Comparison of ENCODE assay signal across 11 cellular contexts in the genomic region with DNA sequence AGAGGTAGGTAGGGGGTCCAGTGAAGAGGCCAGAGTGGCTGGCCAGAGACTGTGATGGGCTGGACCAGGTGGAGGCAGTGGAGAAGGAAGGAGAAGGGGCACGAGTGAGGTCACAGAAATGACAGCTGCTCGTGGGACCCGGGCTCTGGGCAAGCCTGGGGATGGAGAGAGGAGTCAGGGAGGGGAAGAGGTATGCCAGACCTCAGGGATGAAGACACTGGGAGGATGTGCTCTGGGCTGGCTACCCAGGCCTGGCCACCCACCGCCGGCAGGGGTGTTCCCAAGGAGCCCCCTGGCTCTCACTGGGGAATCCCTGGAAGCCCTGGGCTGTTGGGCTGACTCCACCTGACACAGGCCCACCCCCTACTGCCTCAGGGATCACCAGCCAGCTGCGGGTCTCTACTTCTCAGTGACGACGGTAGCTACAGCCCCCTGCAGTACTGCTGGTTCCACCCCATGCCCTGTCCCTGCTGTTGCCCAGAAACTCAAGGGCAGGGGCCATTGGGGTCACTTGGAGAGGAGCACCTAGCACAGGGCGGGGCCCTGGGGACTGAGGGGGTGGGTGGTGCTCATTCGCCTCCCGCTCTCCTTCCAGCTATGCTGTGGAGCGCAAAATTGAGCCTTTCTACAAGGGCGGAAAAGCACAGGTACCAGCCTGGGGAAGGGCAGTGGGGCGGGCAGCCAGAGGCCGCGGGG. TPM values are rescaled to one million over a fixed set of nuclear protein-coding genes. Genes with fewer than 3 reads are reported as not detected.
DNase-seq lines count a peak whose midpoint lies in the region; TF ChIP-seq lines count a peak whose summit lies in the region.
"Had no signal": no experiment of that assay in that cellular context is flagged by ENCODE, and none has a peak within 500 bp of the region (broad histone marks: within the 10 kb centered on the region; RNA-seq: fewer than 3 reads in every experiment).

No MANE protein-coding gene starts in this region.

- H3K36me3 Mint-ChIP-seq in activated T-cell treated with anti-CD3 and anti-CD28 coated beads, Interleukin-2, amount 50 U/mL, for 24 hours (ENCODE audit: low read depth): peaks cover 71% of the 10 kb centered on the region
- peaks cover 12% of the 10 kb centered on the region for H3K36me3 Mint-ChIP-seq in brain
- H3K36me3 Mint-ChIP-seq in progenitor cell of endocrine pancreas (ENCODE audit: insufficient read depth): peaks cover 7% of the 10 kb centered on the region

- H3K36me3 ChIP-seq in MG63: peaks cover 40% of the 10 kb centered on the region

- peak overlapping the region; percentile 83 for H3K4me3 ChIP-seq in MG63

- TF ChIP-seq CTCF in brain (conservative IDR thresholded peaks at IDR 0.05): no peak
- TF ChIP-seq CTCF in progenitor cell of endocrine pancreas (IDR thresholded peaks at IDR 0.05; ENCODE audit: unreplicated experiment): no peak

- peaks cover 25% of the 10 kb centered on the region for H3K4me1 Mint-ChIP-seq in activated T-cell treated with anti-CD3 and anti-CD28 coated beads, Interleukin-2, amount 50 U/mL, for 24 hours (ENCODE audit: low read depth)
- H3K4me1 Mint-ChIP-seq in brain (peaks cover 26% of the 10 kb centered on the region), progenitor cell of endocrine pancreas (ENCODE audit: low read depth) (peaks cover 14% of the 10 kb centered on the region)

- no peaks in the 10 kb centered on the region for H3K27me3 ChIP-seq in MG63
- H3K27me3 ChIP-seq: pancreas had no signal

- H3K4me3 Mint-ChIP-seq in activated T-cell treated with anti-CD3 and anti-CD28 coated beads, Interleukin-2, amount 50 U/mL, for 24 hours: peak overlapping the region; percentile 95
- peak overlapping the region in 4 of 5 experiments; percentile 37 to 98 (median 96) for H3K4me3 Mint-ChIP-seq in brain
- H3K4me3 Mint-ChIP-seq in progenitor cell of endocrine pancreas (ENCODE audit: low read depth): peak overlapping the region; percentile 93

- H3K27ac Mint-ChIP-seq in activated T-cell treated with anti-CD3 and anti-CD28 coated beads, Interleukin-2, amount 50 U/mL, for 24 hours: no peak overlapping the region
- H3K27ac Mint-ChIP-seq in brain: no peak overlapping the region
- no peak overlapping the region for H3K27ac Mint-ChIP-seq in progenitor cell of endocrine pancreas

- H3K9me3 Mint-ChIP-seq in activated T-cell treated with anti-CD3 and anti-CD28 coated beads, Interleukin-2, amount 50 U/mL, for 24 hours: no peaks in the 10 kb centered on the region
- no peaks in the 10 kb centered on the region for H3K9me3 Mint-ChIP-seq in brain
- no peaks in the 10 kb centered on the region for H3K9me3 Mint-ChIP-seq in progenitor cell of endocrine pancreas (ENCODE audit: low read depth)

- H3K27me3 Mint-ChIP-seq in activated T-cell treated with anti-CD3 and anti-CD28 coated beads, Interleukin-2, amount 50 U/mL, for 24 hours: no peaks in the 10 kb centered on the region
- H3K27me3 Mint-ChIP-seq in brain (peaks cover 12% of the 10 kb centered on the region), progenitor cell of endocrine pancreas (peaks cover 2% of the 10 kb centered on the region)

- no peaks in the 10 kb centered on the region for H3K9me3 ChIP-seq in MG63
- H3K9me3 ChIP-seq: pancreas had no signal

- no peak for DNase-seq in activated T-cell treated with anti-CD3 and anti-CD28 coated beads, Interleukin-2, amount 50 U/mL, for 24 hours
- DNase-seq in activated T-cell treated with anti-CD3 and anti-CD28 coated beads for 4 hours (no peak), MG63 (no peak), progenitor cell of endocrine pancreas (ENCODE audit: low spot score, unreplicated experiment) (no peak), KBM-7 (no peak), germinal center (ENCODE audit: low spot score) (no peak), NCI-H446 (lab: John Stamatoyannopoulos, UW) (no peak)
- DNase-seq: DMS53, NCI-H2081 treated with DMSO at 0.1 percent for 48 hours had no signal

- in situ Hi-C loops in KBM-7 (cut with MboI; ENCODE audit: low pct_unique_long_range_greater_than_20kb, low sequenced_read_pairs): no loop called here

RNA-seq across cellular contexts. Expression of a gene that starts 1.8 kb away (rescaled TPM):
- 75.4 and 134 TPM in 2 replicates for total RNA-seq in MG63 (2014; rRNA removed; shearing (Covaris generic); ENCODE audit: low replicate concordance)
- 82.7 TPM for polyA plus RNA-seq in brain (ENCODE audit: insufficient read depth, low read depth, low replicate concordance)
- 30.8 and 32.2 TPM in 2 replicates for total RNA-seq in progenitor cell of endocrine pancreas

RNA-seq across cellular contexts. Expression of a gene that starts 7.0 kb away (rescaled TPM):
- not detected in 2 replicates for total RNA-seq in MG63 (2014; rRNA removed; shearing (Covaris generic); ENCODE audit: low replicate concordance)
- polyA plus RNA-seq in brain (ENCODE audit: insufficient read depth, low read depth, low replicate concordance): not detected
- total RNA-seq in progenitor cell of endocrine pancreas: not detected in 2 replicates
- total RNA-seq: pancreas had no signal

RNA-seq across cellular contexts. Expression of a gene that starts 7.7 kb away (rescaled TPM):
- total RNA-seq in MG63 (2014; rRNA removed; shearing (Covaris generic); ENCODE audit: low replicate concordance): not detected in 2 replicates
- polyA plus RNA-seq in brain (ENCODE audit: insufficient read depth, low read depth, low replicate concordance): 4.6 TPM
- 0.93 and 1.5 TPM in 2 replicates for total RNA-seq in progenitor cell of endocrine pancreas

RNA-seq across cellular contexts. Expression of a gene that starts 9.0 kb away (rescaled TPM):
- total RNA-seq in MG63 (2014; rRNA removed; shearing (Covaris generic); ENCODE audit: low replicate concordance): 8,634 and 16,603 TPM in 2 replicates
- polyA plus RNA-seq in brain (ENCODE audit: insufficient read depth, low read depth, low replicate concordance): 3,590 TPM
- total RNA-seq in progenitor cell of endocrine pancreas: 2,309 and 2,385 TPM in 2 replicates

RNA-seq across cellular contexts. Expression of a gene that starts 10.4 kb away (rescaled TPM):
- 39.9 and 64.5 TPM in 2 replicates for total RNA-seq in MG63 (2014; rRNA removed; shearing (Covaris generic); ENCODE audit: low replicate concordance)
- 51.7 TPM for polyA plus RNA-seq in brain (ENCODE audit: insufficient read depth, low read depth, low replicate concordance)
- total RNA-seq in progenitor cell of endocrine pancreas: 27.1 and 32.9 TPM in 2 replicates
